In the genomic region with DNA sequence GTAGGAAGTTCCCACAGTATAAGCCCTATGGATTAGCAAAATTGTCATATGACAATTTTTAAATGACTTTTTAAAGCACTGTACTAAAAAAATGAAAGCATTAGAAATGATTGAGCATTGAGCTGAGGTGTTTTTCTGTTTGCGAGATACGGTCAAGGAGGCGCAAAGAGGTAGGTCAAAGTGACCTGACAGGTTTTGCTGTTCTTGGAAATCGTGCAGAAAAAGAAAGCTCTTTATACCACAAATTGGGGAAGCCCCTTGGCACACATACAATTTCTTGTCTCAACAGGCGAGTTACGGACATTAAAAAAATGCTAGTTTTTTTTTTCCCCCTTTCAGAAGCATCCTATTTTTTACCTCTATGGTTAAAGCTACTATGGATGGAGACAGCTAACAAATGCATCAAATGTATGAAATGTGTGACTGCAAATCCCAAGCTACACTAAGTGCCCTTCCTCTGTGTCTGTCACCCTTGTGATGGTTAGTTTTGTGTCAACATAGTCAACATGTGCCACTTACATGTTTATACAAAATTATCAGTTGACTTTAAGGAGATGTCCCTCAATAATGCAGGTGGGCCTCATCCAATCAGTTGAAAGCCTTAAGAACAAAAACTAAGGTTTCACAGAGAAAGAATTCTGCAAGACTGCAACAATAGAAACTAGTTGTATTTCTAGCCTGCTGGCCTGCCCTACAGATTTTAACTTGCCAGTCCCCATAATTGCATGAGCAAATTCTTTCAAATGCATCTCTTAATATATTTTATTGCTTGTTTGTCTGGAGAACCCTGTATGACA, we compare ENCODE assay signal across 18 cellular contexts. TPM values are rescaled to one million over a fixed set of nuclear protein-coding genes. Genes with fewer than 3 reads are reported as not detected.
DNase-seq lines count a peak whose midpoint lies in the region; ATAC-seq and TF ChIP-seq lines count a peak whose summit lies in the region.
"Had no signal": no experiment of that assay in that cellular context is flagged by ENCODE, and none has a peak within 500 bp of the region (broad histone marks: within the 10 kb centered on the region; RNA-seq: fewer than 3 reads in every experiment).

No MANE protein-coding gene starts in this region.

- H3K27me3 Mint-ChIP-seq in natural killer cell (ENCODE audit: low read depth in 2 of 2): no peaks in the 10 kb centered on the region
- no peaks in the 10 kb centered on the region for H3K27me3 Mint-ChIP-seq in natural killer cell treated with Interleukin-12 subunit alpha and Interleukin-12 subunit beta and Interleukin-15 and Interleukin-18, amount 100 ng/mL, for 72 hours
- H3K27me3 Mint-ChIP-seq: CD8-positive, alpha-beta memory T cell had no signal

- no peak for TF ChIP-seq POLR2A in prostate gland (IDR thresholded peaks at IDR 0.05)
- TF ChIP-seq POLR2A in ovary (IDR thresholded peaks at IDR 0.05): no peak

- DNase-seq in natural killer cell (no peak), prostate gland (ENCODE audit: low spot score) (peak; percentile 16), ovary (no peak), hippocampal formation (lab: John Stamatoyannopoulos, UW) (no peak)
- DNase-seq in natural killer cell treated with Interleukin-12 subunit alpha and Interleukin-12 subunit beta and Interleukin-15 and Interleukin-18, amount 100 ng/mL, for 72 hours (ENCODE audit: low spot score): no peak
- DNase-seq: 8988T; AML-193; Caco-2; CD8-positive, alpha-beta memory T cell; DND-41; GDM1; HFFc6 had no signal

- no peaks in the 10 kb centered on the region for H3K9me3 Mint-ChIP-seq in natural killer cell
- no peaks in the 10 kb centered on the region for H3K9me3 Mint-ChIP-seq in natural killer cell treated with Interleukin-12 subunit alpha and Interleukin-12 subunit beta and Interleukin-15 and Interleukin-18, amount 100 ng/mL, for 72 hours
- H3K9me3 Mint-ChIP-seq: CD8-positive, alpha-beta memory T cell; HFFc6 had no signal

- H3K4me3 Mint-ChIP-seq in natural killer cell: no peak overlapping the region
- H3K4me3 Mint-ChIP-seq in natural killer cell treated with Interleukin-12 subunit alpha and Interleukin-12 subunit beta and Interleukin-15 and Interleukin-18, amount 100 ng/mL, for 72 hours: no peak overlapping the region
- H3K4me3 Mint-ChIP-seq: CD8-positive, alpha-beta memory T cell; HFFc6 had no signal

- peaks cover 30% of the 10 kb centered on the region for H3K4me1 ChIP-seq in OCI-LY3 (ENCODE audit: low read length)
- H3K4me1 ChIP-seq in prostate gland (replicated peaks): no peaks in the 10 kb centered on the region
- no peaks in the 10 kb centered on the region for H3K4me1 ChIP-seq in ovary (ENCODE audit: insufficient read depth)
- H3K4me1 ChIP-seq: Caco-2 had no signal

- H4K20me1 ChIP-seq in OCI-LY3 (ENCODE audit: insufficient read depth, low read length): no peaks in the 10 kb centered on the region
- H4K20me1 ChIP-seq: BLaER1 had no signal

- WGBS in prostate gland: 45% methylated on average over 6 of the region's 6 CpGs
- 72 to 78% (median 74%) methylated on average over 6 of the region's 6 CpGs for WGBS in ovary, 3 donors

- H3K79me2 ChIP-seq in OCI-LY3 (ENCODE audit: low read length): no peaks in the 10 kb centered on the region

- H3K9me3 ChIP-seq in OCI-LY3 (ENCODE audit: insufficient read depth, low read length): no peaks in the 10 kb centered on the region
- H3K9me3 ChIP-seq in prostate gland: no peaks in the 10 kb centered on the region
- no peaks in the 10 kb centered on the region for H3K9me3 ChIP-seq in ovary
- H3K9me3 ChIP-seq: BLaER1, Caco-2, HAP-1 had no signal

- H3K27ac ChIP-seq in OCI-LY3 (ENCODE audit: low read length) (no peak overlapping the region), prostate gland (no peak overlapping the region), ovary (no peak overlapping the region)
- H3K27ac ChIP-seq: BLaER1, HL-60 had no signal

- peak overlapping the region; percentile 36 to 45 for H3K27ac Mint-ChIP-seq in natural killer cell
- no peak overlapping the region for H3K27ac Mint-ChIP-seq in natural killer cell treated with Interleukin-12 subunit alpha and Interleukin-12 subunit beta and Interleukin-15 and Interleukin-18, amount 100 ng/mL, for 72 hours
- H3K27ac Mint-ChIP-seq: HFFc6 had no signal

- intact Hi-C loops in natural killer cell (cut with micrococcal nuclease) (no loop called here), prostate gland (cut with DNase I) (no loop called here), ovary (cut with DNase I) (loop anchor here in 1 of 4 donors (10.0 kb wide), 1 partner anchor 1959 kb away; no protein-coding TSS in a partner anchor)

- H3K36me3 Mint-ChIP-seq in natural killer cell: peaks cover 19% of the 10 kb centered on the region
- peaks cover 24% of the 10 kb centered on the region for H3K36me3 Mint-ChIP-seq in natural killer cell treated with Interleukin-12 subunit alpha and Interleukin-12 subunit beta and Interleukin-15 and Interleukin-18, amount 100 ng/mL, for 72 hours

- no peaks in the 10 kb centered on the region for H3K27me3 ChIP-seq in OCI-LY3 (ENCODE audit: low read depth, low read length)
- no peaks in the 10 kb centered on the region for H3K27me3 ChIP-seq in prostate gland (replicated peaks; ENCODE audit: insufficient read depth)
- no peaks in the 10 kb centered on the region for H3K27me3 ChIP-seq in ovary
- H3K27me3 ChIP-seq: BLaER1 had no signal

- H3K36me3 ChIP-seq in OCI-LY3 (replicated peaks; ENCODE audit: low read depth, low read length) (peaks cover 2% of the 10 kb centered on the region), prostate gland (no peaks in the 10 kb centered on the region), ovary (no peaks in the 10 kb centered on the region)
- H3K36me3 ChIP-seq: HAP-1 had no signal

- H3K4me3 ChIP-seq in OCI-LY3 (ENCODE audit: low read length) (no peak overlapping the region), prostate gland (no peak overlapping the region), ovary (no peak overlapping the region)
- H3K4me3 ChIP-seq: BLaER1, HAP-1 had no signal

- TF ChIP-seq EP300 in ovary (IDR thresholded peaks at IDR 0.05): no peak

- no peak overlapping the region for H2AFZ ChIP-seq in OCI-LY3 (ENCODE audit: low read depth, low read length)

- 0 out of 2 replicates have a peak overlapping the region, but pooled peaks have one; percentile 51 for H3K4me2 ChIP-seq in OCI-LY3 (ENCODE audit: low read length)
- H3K4me2 ChIP-seq: BLaER1 had no signal

- H3K4me1 Mint-ChIP-seq in natural killer cell: peaks cover 10 to 17% of the 10 kb centered on the region in 2 donors
- H3K4me1 Mint-ChIP-seq in natural killer cell treated with Interleukin-12 subunit alpha and Interleukin-12 subunit beta and Interleukin-15 and Interleukin-18, amount 100 ng/mL, for 72 hours (ENCODE audit: low read depth in 2 of 2): peaks cover 0 to 5% of the 10 kb centered on the region in 2 donors
- H3K4me1 Mint-ChIP-seq: CD8-positive, alpha-beta memory T cell had no signal

- TF ChIP-seq CTCF in natural killer cell (IDR thresholded peaks at IDR 0.05) (no peak), OCI-LY3 (IDR thresholded peaks at IDR 0.05; ENCODE audit: low read depth, low read length) (no peak), prostate gland (IDR thresholded peaks at IDR 0.05) (no peak), ovary (IDR thresholded peaks at IDR 0.05) (no peak)

- H3K9ac ChIP-seq in OCI-LY3 (ENCODE audit: low read length): no peak overlapping the region
- H3K9ac ChIP-seq: BLaER1 had no signal

- no peak for ATAC-seq in natural killer cell
- ATAC-seq in natural killer cell treated with Interleukin-12 subunit alpha and Interleukin-12 subunit beta and Interleukin-15 and Interleukin-18, amount 100 ng/mL, for 72 hours: no peak
- no peak for ATAC-seq in GM18502 (IDR thresholded peaks at IDR 0.05; ENCODE audit: poor library complexity, unreplicated experiment)

RNA-seq across cellular contexts. Expression of gene CRYZ, which starts 29.3 kb away (rescaled TPM):
- total RNA-seq in natural killer cell: 10 to 100 TPM; 15.2 to 24.1 (median 22.0) TPM
- total RNA-seq in natural killer cell treated with Interleukin-12 subunit alpha and Interleukin-12 subunit beta and Interleukin-15 and Interleukin-18, amount 100 ng/mL, for 72 hours: 10 to 100 TPM; 15.9 to 23.5 TPM
- total RNA-seq in prostate gland: 10 to 100 TPM; 21.2 to 41.9 TPM
- total RNA-seq in ovary: 10 to 100 TPM; 24.9 to 75.8 (median 28.8) TPM
- polyA plus RNA-seq in ovary: 10 to 100 TPM; 24.0 to 24.5 TPM

RNA-seq across cellular contexts. Expression of gene TYW3, which starts 29.4 kb away (rescaled TPM):
- total RNA-seq in natural killer cell (10 to 100 TPM in 1 of 3 donors, 1 to 10 TPM in 2; 8.1 to 14.0 (median 8.3) TPM), prostate gland (10 to 100 TPM; 15.8 to 16.1 TPM), ovary (10 to 100 TPM; 11.6 to 30.9 (median 24.9) TPM)
- total RNA-seq in natural killer cell treated with Interleukin-12 subunit alpha and Interleukin-12 subunit beta and Interleukin-15 and Interleukin-18, amount 100 ng/mL, for 72 hours: 10 to 100 TPM; 19.8 to 28.4 TPM
- polyA plus RNA-seq in ovary: 10 to 100 TPM; 18.3 to 21.7 TPM

RNA-seq across cellular contexts. Expression of gene ERICH3, which starts 30.0 kb away (rescaled TPM):
- total RNA-seq in natural killer cell (1 to 10 TPM in 1 of 3 donors, under 1 TPM in 2; 0.64 to 1.0 (median 0.68) TPM), prostate gland (1 to 10 TPM in 1 of 2 donors, not detected in 1; 3.3 TPM), ovary (10 to 100 TPM in 1 of 7 donors, 1 to 10 TPM in 3, under 1 TPM in 3; 0.05 to 10.9 (median 1.1) TPM)
- not detected for total RNA-seq in natural killer cell treated with Interleukin-12 subunit alpha and Interleukin-12 subunit beta and Interleukin-15 and Interleukin-18, amount 100 ng/mL, for 72 hours
- under 1 TPM; 0.07 to 0.23 TPM for polyA plus RNA-seq in ovary
- total RNA-seq: Caco-2; CD8-positive, alpha-beta memory T cell; H1; HFFc6 had no signal
- polyA plus RNA-seq: CD8-positive, alpha-beta memory T cell had no signal

Comparison
In these comparisons a context has a peak if more than half of its experiments do, and no peak if none do; other contexts are left out.
1. H3K27ac Mint-ChIP-seq: peak in natural killer cell (2 of 2); none in natural killer cell treated with Interleukin-12 subunit alpha and Interleukin-12 subunit beta and Interleukin-15 and Interleukin-18, amount 100 ng/mL, for 72 hours (0 of 2).